15 cellular contexts compared by ENCODE assay signal in genomic region chr4:25182941-25183340, GRCh38.
DNase-seq lines count a peak whose midpoint lies in the region; ATAC-seq lines count a peak whose summit lies in the region.
"Had no signal": no experiment of that assay in that cellular context is flagged by ENCODE, and none has a peak within 500 bp of the region (broad histone marks: within the 10 kb centered on the region; RNA-seq: fewer than 3 reads in every experiment).

No MANE protein-coding gene starts in this region.

- ATAC-seq in stimulated activated naive CD8-positive, alpha-beta T cell treated with anti-CD3 and anti-CD28 coated beads, Interleukin-15, amount 100 ng/mL, for 72 hours = no peak
- ATAC-seq in stimulated activated naive CD8-positive, alpha-beta T cell treated with anti-CD3 and anti-CD28 coated beads, Interleukin-15, Interleukin-2, amounts not matched to agents 100 U/mL and 50 U/mL, for 24 hours = no peak
- ATAC-seq in HG03039 (IDR thresholded peaks at IDR 0.05; ENCODE audit: unreplicated experiment) = no peak
- ATAC-seq: PC-3 had no signal

- H3K4me3 Mint-ChIP-seq in stimulated activated naive CD8-positive, alpha-beta T cell treated with anti-CD3 and anti-CD28 coated beads, Interleukin-15, amount 100 ng/mL, for 72 hours = no peak overlapping the region
- H3K4me3 Mint-ChIP-seq: CD14-positive monocyte, HFFc6 had no signal

- peak overlapping the region; percentile 13 to 59 for H3K27ac Mint-ChIP-seq in stimulated activated naive CD8-positive, alpha-beta T cell treated with anti-CD3 and anti-CD28 coated beads, Interleukin-15, amount 100 ng/mL, for 72 hours
- H3K27ac Mint-ChIP-seq: CD14-positive monocyte, HFFc6 had no signal

- peaks cover 46% of the 10 kb centered on the region for H3K4me1 Mint-ChIP-seq in stimulated activated naive CD8-positive, alpha-beta T cell treated with anti-CD3 and anti-CD28 coated beads, Interleukin-15, amount 100 ng/mL, for 72 hours

- DNase-seq in DMS79 treated with DMSO at 0.1 percent for 48 hours (lab: John Stamatoyannopoulos, UW) (peak; percentile 4), DMS79 (lab: John Stamatoyannopoulos, UW) (no peak), kidney tubule cell (ENCODE audit: low spot score) (peak; percentile 19), NCI-H1930 (lab: John Stamatoyannopoulos, UW) (no peak), Ammon's horn (ENCODE audit: low spot score) (no peak)
- no peak for DNase-seq in stimulated activated naive CD8-positive, alpha-beta T cell treated with anti-CD3 and anti-CD28 coated beads, Interleukin-15, amount 100 ng/mL, for 72 hours
- no peak for DNase-seq in stimulated activated naive CD8-positive, alpha-beta T cell treated with anti-CD3 and anti-CD28 coated beads, Interleukin-15, Interleukin-2, amounts not matched to agents 100 U/mL and 50 U/mL, for 24 hours
- DNase-seq: AML-193, HFFc6, KG1, NCI-H1694 treated with DMSO at 0.1 percent for 48 hours, NCI-H774, PC-3 had no signal

- no peaks in the 10 kb centered on the region for H3K9me3 Mint-ChIP-seq in stimulated activated naive CD8-positive, alpha-beta T cell treated with anti-CD3 and anti-CD28 coated beads, Interleukin-15, amount 100 ng/mL, for 72 hours
- H3K9me3 Mint-ChIP-seq: HFFc6 had no signal

- no peaks in the 10 kb centered on the region for H3K27me3 Mint-ChIP-seq in stimulated activated naive CD8-positive, alpha-beta T cell treated with anti-CD3 and anti-CD28 coated beads, Interleukin-15, amount 100 ng/mL, for 72 hours

Comparison
In these comparisons a context has a peak if more than half of its experiments do, and no peak if none do; other contexts are left out.
1. DNase-seq: peak in DMS79 treated with DMSO at 0.1 percent for 48 hours (single experiment) and kidney tubule cell (single experiment); none in DMS79 (single experiment), stimulated activated naive CD8-positive, alpha-beta T cell treated with anti-CD3 and anti-CD28 coated beads, Interleukin-15, amount 100 ng/mL, for 72 hours (0 of 2), stimulated activated naive CD8-positive, alpha-beta T cell treated with anti-CD3 and anti-CD28 coated beads, Interleukin-15, Interleukin-2, amounts not matched to agents 100 U/mL and 50 U/mL, for 24 hours (single experiment), NCI-H1930 (0 of 2) and Ammon's horn (single experiment).